8 cellular contexts compared by ENCODE assay signal in genomic region chr2:69163109-69163508, GRCh38.
DNase-seq lines count a peak whose midpoint lies in the region; ATAC-seq and TF ChIP-seq lines count a peak whose summit lies in the region.

No MANE protein-coding gene starts in this region.

- intact Hi-C loops in left ventricle myocardium superior (cut with micrococcal nuclease) = no loop called here

- ATAC-seq in left ventricle myocardium superior (peak; percentile 54), HG03378 (IDR thresholded peaks at IDR 0.05; ENCODE audit: unreplicated experiment) (no peak)
- no peak for ATAC-seq in activated CD4-positive, CD25-positive, alpha-beta regulatory T cell treated with anti-CD3 and anti-CD28 coated beads, Interleukin-2, amount 50 U/mL, for 24 hours
- no peak for ATAC-seq in stimulated activated naive CD8-positive, alpha-beta T cell treated with anti-CD3 and anti-CD28 coated beads, Interleukin-15, amount 100 ng/mL, for 72 hours

- peak overlapping the region; percentile 79 for H3K4me3 Mint-ChIP-seq in HFFc6
- no peak overlapping the region for H3K4me3 Mint-ChIP-seq in stimulated activated naive CD8-positive, alpha-beta T cell treated with anti-CD3 and anti-CD28 coated beads, Interleukin-15, amount 100 ng/mL, for 72 hours

- peaks cover 69% of the 10 kb centered on the region for H3K4me1 Mint-ChIP-seq in HFFc6 (ENCODE audit: low read depth)
- H3K4me1 Mint-ChIP-seq in stimulated activated naive CD8-positive, alpha-beta T cell treated with anti-CD3 and anti-CD28 coated beads, Interleukin-15, amount 100 ng/mL, for 72 hours = no peaks in the 10 kb centered on the region

- TF ChIP-seq CTCF in HFFc6 (IDR thresholded peaks at IDR 0.05) = no peak

- H3K9me3 Mint-ChIP-seq in HFFc6 = no peaks in the 10 kb centered on the region
- H3K9me3 Mint-ChIP-seq in stimulated activated naive CD8-positive, alpha-beta T cell treated with anti-CD3 and anti-CD28 coated beads, Interleukin-15, amount 100 ng/mL, for 72 hours = no peaks in the 10 kb centered on the region

- DNase-seq in HFFc6 (peak; percentile 80), SW 1271 (lab: John Stamatoyannopoulos, UW) (peak; percentile 36 to 83), left ventricle myocardium superior (no peak), stromal cell of bone marrow (ENCODE audit: low read depth) (peak; percentile 66)
- DNase-seq in stimulated activated CD4-positive, alpha-beta T cell treated with anti-CD3 and anti-CD28 coated beads, Interleukin-12 subunit alpha, Interleukin-12 subunit beta, amount 100 ng/mL, for 4 hours = no peak
- DNase-seq in stimulated activated naive CD8-positive, alpha-beta T cell treated with anti-CD3 and anti-CD28 coated beads, Interleukin-15, amount 100 ng/mL, for 72 hours = no peak

- H3K36me3 Mint-ChIP-seq in HFFc6 (ENCODE audit: low read depth) = peaks cover 39% of the 10 kb centered on the region

- H3K27me3 Mint-ChIP-seq in HFFc6 (ENCODE audit: insufficient read depth) = no peaks in the 10 kb centered on the region
- peaks cover 27% of the 10 kb centered on the region for H3K27me3 Mint-ChIP-seq in stimulated activated naive CD8-positive, alpha-beta T cell treated with anti-CD3 and anti-CD28 coated beads, Interleukin-15, amount 100 ng/mL, for 72 hours

- peak overlapping the region; percentile 87 for H3K27ac Mint-ChIP-seq in HFFc6
- no peak overlapping the region for H3K27ac Mint-ChIP-seq in stimulated activated naive CD8-positive, alpha-beta T cell treated with anti-CD3 and anti-CD28 coated beads, Interleukin-15, amount 100 ng/mL, for 72 hours

Comparison
In these comparisons a context has a peak if more than half of its experiments do, and no peak if none do; other contexts are left out.
1. DNase-seq: peak in HFFc6 (single experiment), SW 1271 (2 of 2) and stromal cell of bone marrow (single experiment); none in left ventricle myocardium superior (single experiment), stimulated activated CD4-positive, alpha-beta T cell treated with anti-CD3 and anti-CD28 coated beads, Interleukin-12 subunit alpha, Interleukin-12 subunit beta, amount 100 ng/mL, for 4 hours (single experiment) and stimulated activated naive CD8-positive, alpha-beta T cell treated with anti-CD3 and anti-CD28 coated beads, Interleukin-15, amount 100 ng/mL, for 72 hours (0 of 2).